8 cellular contexts compared by ENCODE assay signal in genomic region chrX:48918644-48919340, GRCh38. TPM values are rescaled to one million over a fixed set of nuclear protein-coding genes. Genes with fewer than 3 reads are reported as not detected.
DNase-seq lines count a peak whose midpoint lies in the region; ATAC-seq and TF ChIP-seq lines count a peak whose summit lies in the region.

TSS of gene PIM2 (minus strand) at chrX:48919024. CDS start at chrX:48918834, 190 bp downstream.

- 0 to 34% methylated on average over 9 to 33 of the region's 55 CpGs for WGBS in lower leg skin, 2 donors

- H3K4me3 ChIP-seq in lower leg skin (ENCODE audit: low read depth, poor library complexity, severe bottlenecking): peak within 1 kb of the TSS; percentile 43

- TF ChIP-seq POLR2A in lower leg skin (IDR thresholded peaks at IDR 0.05): peak in 1 of 2 donors; percentile 29

- DNase-seq in CD1c-positive myeloid dendritic cell (ENCODE audit: extremely low spot score) (peak; percentile 93), NCI-H82 (lab: John Stamatoyannopoulos, UW) (peak; percentile 99), dermis microvascular lymphatic vessel endothelial cell (ENCODE audit: low read depth in 2 of 2) (peak; percentile 83 to 92), lower leg skin (ENCODE audit: low spot score in 2 of 2) (peak; percentile 88 to 97)
- peak; percentile 87 to 89 for DNase-seq in activated CD4-positive, alpha-beta T cell treated with anti-CD3 and anti-CD28 coated beads, Interleukin-2, amount 50 U/mL, for 4 hours
- peak; percentile 84 to 85 for DNase-seq in stimulated activated CD4-positive, alpha-beta T cell treated with anti-CD3 and anti-CD28 coated beads, Interleukin-4, amount 100 ng/mL, for 48 hours (ENCODE audit: low read depth in 2 of 2)

- peak; percentile 72 for ATAC-seq in GM19438 (IDR thresholded peaks at IDR 0.05; ENCODE audit: low read depth, unreplicated experiment)
- peak; percentile 40 for ATAC-seq in HG03575 (IDR thresholded peaks at IDR 0.05; ENCODE audit: extremely low read depth, insufficient number of reproducible peaks, low FRiP score, unreplicated experiment)

- TF ChIP-seq CTCF in lower leg skin (IDR thresholded peaks at IDR 0.05): no peak

- intact Hi-C loops in lower leg skin (cut with DNase I; ENCODE audit: low total_unique reads): no loop called here

RNA-seq across cellular contexts. Expression of gene PIM2, which starts in this region (rescaled TPM):
- total RNA-seq in dermis microvascular lymphatic vessel endothelial cell: 3.3 and 3.9 TPM in 2 replicates
- 10 to 100 TPM in 1 of 4 donors, 1 to 10 TPM in 3; 5.2 to 10.3 (median 8.3) TPM for total RNA-seq in lower leg skin

Comparison
In these comparisons a context has a peak if more than half of its experiments do, and no peak if none do; other contexts are left out.
1. Peak in every context shown above with its lines: DNase-seq, ATAC-seq and H3K4me3 ChIP-seq.